ENCODE assay signal across 8 cellular contexts in the genomic region with DNA sequence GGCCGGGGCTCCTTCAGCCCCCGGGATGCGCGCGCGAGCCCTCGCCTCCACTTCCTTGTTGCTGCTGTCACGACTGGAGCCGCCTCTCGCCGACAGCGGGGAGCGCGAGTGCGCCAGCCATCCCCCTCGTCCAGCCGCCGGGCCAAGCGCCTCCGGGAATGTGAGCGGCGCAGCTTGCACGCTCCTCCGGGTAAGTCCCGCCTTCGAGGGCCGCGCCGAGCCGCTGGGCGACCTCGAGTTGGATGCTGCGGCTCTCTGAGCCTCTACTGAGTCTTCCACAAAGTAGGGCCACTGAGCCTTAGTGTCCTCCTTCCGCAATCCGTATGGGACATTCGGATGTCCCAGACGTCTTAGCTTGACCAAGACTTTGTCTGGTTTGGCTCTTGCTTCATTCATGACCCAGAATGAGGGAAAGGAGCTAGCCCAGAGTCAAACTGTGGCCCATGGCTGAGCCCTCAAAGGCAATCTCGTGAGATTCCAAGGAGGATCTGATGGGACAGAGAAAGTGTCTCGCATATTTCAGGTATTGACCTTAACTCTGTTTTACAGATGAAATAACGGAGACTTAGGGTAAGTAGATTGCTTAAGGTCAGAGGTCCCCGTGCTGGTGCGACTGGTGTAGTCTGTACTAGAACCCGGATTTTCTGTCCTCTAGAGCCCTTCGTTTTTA. TPM values are rescaled to one million over a fixed set of nuclear protein-coding genes. Genes with fewer than 3 reads are reported as not detected.
DNase-seq lines count a peak whose midpoint lies in the region; ATAC-seq and TF ChIP-seq lines count a peak whose summit lies in the region.

No MANE protein-coding gene starts in this region.

- intact Hi-C loops in sciatic nerve (cut with DNase I), result no loop called here

- H3K9me3 Mint-ChIP-seq in activated naive CD8-positive, alpha-beta T cell treated with anti-CD3 and anti-CD28 coated beads, Interleukin-2, amount 50 U/mL, for 24 hours, result no peaks in the 10 kb centered on the region

- H3K27ac Mint-ChIP-seq in activated naive CD8-positive, alpha-beta T cell treated with anti-CD3 and anti-CD28 coated beads, Interleukin-2, amount 50 U/mL, for 24 hours, result peak overlapping the region; percentile 88

- peak; percentile 74 for DNase-seq in ELF-1 (ENCODE audit: low read depth, low spot score)
- DNase-seq in SJCRH30, result peak; percentile 23 to 34
- peak; percentile 45 for DNase-seq in activated naive CD8-positive, alpha-beta T cell treated with anti-CD3 and anti-CD28 coated beads, Interleukin-2, amount 50 U/mL, for 24 hours
- no peak for DNase-seq in right atrium auricular region (ENCODE audit: low spot score)
- DNase-seq in sciatic nerve (ENCODE audit: low spot score), result peak; percentile 74
- no peak for DNase-seq in NCI-H2107 treated with DMSO at 0.1 percent for 48 hours (lab: John Stamatoyannopoulos, UW; ENCODE audit: unreplicated experiment)

- H3K27ac ChIP-seq in SJCRH30 (peak overlapping the region; percentile 73), right atrium auricular region (peak overlapping the region; percentile 84 to 92)

- peak overlapping the region; percentile 87 for H3K4me3 ChIP-seq in SJCRH30
- peak overlapping the region; percentile 73 to 93 for H3K4me3 ChIP-seq in right atrium auricular region

- no peaks in the 10 kb centered on the region for H3K27me3 ChIP-seq in SJCRH30
- no peaks in the 10 kb centered on the region for H3K27me3 ChIP-seq in right atrium auricular region

- ATAC-seq in HG02852 (IDR thresholded peaks at IDR 0.05; ENCODE audit: unreplicated experiment) (peak; percentile 23), sciatic nerve (peak; percentile 37), GM21576 (IDR thresholded peaks at IDR 0.05; ENCODE audit: unreplicated experiment) (no peak)
- ATAC-seq in activated naive CD8-positive, alpha-beta T cell treated with anti-CD3 and anti-CD28 coated beads, Interleukin-2, amount 50 U/mL, for 24 hours, result no peak

- H3K9me3 ChIP-seq in SJCRH30 (replicated peaks), result no peaks in the 10 kb centered on the region
- H3K9me3 ChIP-seq in right atrium auricular region, result no peaks in the 10 kb centered on the region

- H3K36me3 ChIP-seq in SJCRH30 (peaks cover 13% of the 10 kb centered on the region), right atrium auricular region (peaks cover 18% of the 10 kb centered on the region)

- H3K4me1 ChIP-seq in SJCRH30, result no peaks in the 10 kb centered on the region
- H3K4me1 ChIP-seq in right atrium auricular region, result peaks cover 0 to 40% of the 10 kb centered on the region in 2 donors

- peak overlapping the region; percentile 96 for H3K4me3 Mint-ChIP-seq in activated naive CD8-positive, alpha-beta T cell treated with anti-CD3 and anti-CD28 coated beads, Interleukin-2, amount 50 U/mL, for 24 hours

- H3K27me3 Mint-ChIP-seq in activated naive CD8-positive, alpha-beta T cell treated with anti-CD3 and anti-CD28 coated beads, Interleukin-2, amount 50 U/mL, for 24 hours, result no peaks in the 10 kb centered on the region

- H3K36me3 Mint-ChIP-seq in activated naive CD8-positive, alpha-beta T cell treated with anti-CD3 and anti-CD28 coated beads, Interleukin-2, amount 50 U/mL, for 24 hours (ENCODE audit: low read depth), result peaks cover 27% of the 10 kb centered on the region

- TF ChIP-seq CTCF in right atrium auricular region (IDR thresholded peaks at IDR 0.05), result no peak

- peaks cover 41% of the 10 kb centered on the region for H3K4me1 Mint-ChIP-seq in activated naive CD8-positive, alpha-beta T cell treated with anti-CD3 and anti-CD28 coated beads, Interleukin-2, amount 50 U/mL, for 24 hours

RNA-seq across cellular contexts. Expression of a gene that starts 0.6 kb away (rescaled TPM):
- 26.0 and 28.0 TPM in 2 replicates for total RNA-seq in SJCRH30 (2014; rRNA removed; shearing (Covaris generic))
- 10 to 100 TPM; 18.4 to 21.1 TPM for total RNA-seq in right atrium auricular region
- 34.6 TPM for total RNA-seq in sciatic nerve

RNA-seq across cellular contexts. Expression of a gene that starts 0.7 kb away (rescaled TPM):
- total RNA-seq in SJCRH30 (2014; rRNA removed; shearing (Covaris generic)), result 3.7 and 3.8 TPM in 2 replicates
- total RNA-seq in right atrium auricular region (1 to 10 TPM; 1.6 to 2.3 TPM), sciatic nerve (8.2 TPM)

RNA-seq across cellular contexts. Expression of a gene that starts 40.6 kb away (rescaled TPM):
- total RNA-seq in SJCRH30 (2014; rRNA removed; shearing (Covaris generic)), result 51.5 and 52.4 TPM in 2 replicates
- 10 to 100 TPM in 1 of 2 donors, 1 to 10 TPM in 1; 7.2 to 12.0 TPM for total RNA-seq in right atrium auricular region
- total RNA-seq in sciatic nerve, result 15.8 TPM

RNA-seq across cellular contexts. Expression of a gene that starts 56.5 kb away (rescaled TPM):
- total RNA-seq in SJCRH30 (2014; rRNA removed; shearing (Covaris generic)), result 0.28 and 0.47 TPM in 2 replicates
- total RNA-seq in right atrium auricular region (under 1 TPM in 1 of 2 donors, not detected in 1; 0.08 TPM), sciatic nerve (not detected)

Comparison
In these comparisons a context has a peak if more than half of its experiments do, and no peak if none do; other contexts are left out.
1. DNase-seq: peak in ELF-1 (single experiment), SJCRH30 (2 of 2), activated naive CD8-positive, alpha-beta T cell treated with anti-CD3 and anti-CD28 coated beads, Interleukin-2, amount 50 U/mL, for 24 hours (single experiment) and sciatic nerve (single experiment); none in right atrium auricular region (single experiment) and NCI-H2107 treated with DMSO at 0.1 percent for 48 hours (single experiment).
2. ATAC-seq: peak in HG02852 (single experiment) and sciatic nerve (single experiment); none in activated naive CD8-positive, alpha-beta T cell treated with anti-CD3 and anti-CD28 coated beads, Interleukin-2, amount 50 U/mL, for 24 hours (single experiment) and GM21576 (single experiment).